In genomic region chr7:98357751-98358161, GRCh38 we compare ENCODE assay signal across 14 cellular contexts. TPM values are rescaled to one million over a fixed set of nuclear protein-coding genes. Genes with fewer than 3 reads are reported as not detected.
A peak's percentile ranks its signal among the peaks of the same experiment; 100 is the strongest.
DNase-seq lines count a peak whose midpoint lies in the region; ATAC-seq and TF ChIP-seq lines count a peak whose summit lies in the region.
"Had no signal": no experiment of that assay in that cellular context is flagged by ENCODE, and none has a peak within 500 bp of the region (broad histone marks: within the 10 kb centered on the region; RNA-seq: fewer than 3 reads in every experiment).

No MANE protein-coding gene starts in this region.

- H3K4me1 ChIP-seq in right lobe of liver (peaks cover 0 to 27% (median 6%) of the 10 kb centered on the region in 4 donors), stomach (peaks cover 25 to 31% (median 28%) of the 10 kb centered on the region in 4 donors)

- TF ChIP-seq POLR2A in right lobe of liver (IDR thresholded peaks at IDR 0.05) = no peak
- TF ChIP-seq POLR2A in stomach (IDR thresholded peaks at IDR 0.05) = no peak

- intact Hi-C loops in right lobe of liver (cut with DNase I) = no loop called here
- intact Hi-C loops in CD4-positive, alpha-beta T cell (cut with DNase I, micrococcal nuclease) = no loop called here
- intact Hi-C loops in stomach (cut with DNase I; ENCODE audit: low total_unique reads) = no loop called here

- WGBS in right lobe of liver (ENCODE audit: insufficient coverage, low coverage, low lambda C conversion rate, missing lambda C conversion rate) = 21% methylated on average over 7 of the region's 7 CpGs
- 49 to 68% (median 62%) methylated on average over 7 of the region's 7 CpGs for WGBS in stomach, 5 donors

- H3K9me3 ChIP-seq in right lobe of liver (no peaks in the 10 kb centered on the region), stomach (no peaks in the 10 kb centered on the region)
- H3K9me3 ChIP-seq in CD4-positive, alpha-beta T cell (ENCODE audit: control insufficient read depth, low read length) = no peaks in the 10 kb centered on the region
- H3K9me3 ChIP-seq: SJSA1 had no signal

- peak; percentile 87 to 93 (median 90) for ATAC-seq in right lobe of liver
- no peak for ATAC-seq in GM18868 (IDR thresholded peaks at IDR 0.05; ENCODE audit: unreplicated experiment)
- no peak for ATAC-seq in CD4-positive, alpha-beta T cell (ENCODE audit: poor library complexity)
- no peak for ATAC-seq in HG03378 (IDR thresholded peaks at IDR 0.05; ENCODE audit: unreplicated experiment)
- ATAC-seq: natural killer cell had no signal

- CTCF ChIA-PET in CD4-positive, alpha-beta T cell (lab: Charles Lee) = no interaction called here

- no peaks in the 10 kb centered on the region for H3K36me3 ChIP-seq in right lobe of liver
- H3K36me3 ChIP-seq in stomach = no peaks in the 10 kb centered on the region
- H3K36me3 ChIP-seq: SJSA1 had no signal

- H3K36me3 Mint-ChIP-seq in chondrocyte (ENCODE audit: low read depth) = no peaks in the 10 kb centered on the region
- no peaks in the 10 kb centered on the region for H3K36me3 Mint-ChIP-seq in CD4-positive, alpha-beta T cell (ENCODE audit: low read depth)
- H3K36me3 Mint-ChIP-seq: natural killer cell had no signal

- no peaks in the 10 kb centered on the region for H3K27me3 ChIP-seq in right lobe of liver
- no peaks in the 10 kb centered on the region for H3K27me3 ChIP-seq in CD4-positive, alpha-beta T cell (ENCODE audit: control insufficient read depth, insufficient read depth, low read length)
- no peaks in the 10 kb centered on the region for H3K27me3 ChIP-seq in stomach
- H3K27me3 ChIP-seq: SJSA1 had no signal

- H3K27ac ChIP-seq in right lobe of liver (peak overlapping the region in 2 of 3 donors; percentile 20 to 26), stomach (peak overlapping the region in 1 of 5 donors; percentile 42)
- no peak overlapping the region for H3K27ac ChIP-seq in CD4-positive, alpha-beta T cell (ENCODE audit: low read depth, low read length)
- H3K27ac ChIP-seq: SJSA1 had no signal

- H3K4me3 ChIP-seq in right lobe of liver (no peak overlapping the region), stomach (no peak overlapping the region)
- H3K4me3 ChIP-seq: SJSA1 had no signal

- no peak for TF ChIP-seq CTCF in chondrocyte (IDR thresholded peaks at IDR 0.05)
- no peak for TF ChIP-seq CTCF in right lobe of liver (IDR thresholded peaks at IDR 0.05)
- TF ChIP-seq CTCF in CD4-positive, alpha-beta T cell (IDR thresholded peaks at IDR 0.05) = no peak
- TF ChIP-seq CTCF in stomach (IDR thresholded peaks at IDR 0.05) = no peak

- no peaks in the 10 kb centered on the region for H3K27me3 Mint-ChIP-seq in chondrocyte (ENCODE audit: low read depth)
- H3K27me3 Mint-ChIP-seq in CD4-positive, alpha-beta T cell = peaks cover under 1% of the 10 kb centered on the region
- H3K27me3 Mint-ChIP-seq: activated CD4-positive, alpha-beta T cell treated with anti-CD3 and anti-CD28 coated beads, Interleukin-2, amount 10 ng/mL, durations not matched to agents 7 days and 5 days had no signal

- TF ChIP-seq EP300 in stomach (IDR thresholded peaks at IDR 0.05) = no peak

- peak; percentile 33 for DNase-seq in AG08396 (ENCODE audit: low spot score)
- DNase-seq in NCI-H226 = peak; percentile 74
- no peak for DNase-seq in chondrocyte (ENCODE audit: low spot score)
- DNase-seq in right lobe of liver = peak; percentile 65 to 75 (median 73)
- no peak for DNase-seq in CD4-positive, alpha-beta T cell
- no peak for DNase-seq in stomach
- DNase-seq: activated CD4-positive, alpha-beta T cell treated with anti-CD3 and anti-CD28 coated beads, Interleukin-2, amount 10 ng/mL, durations not matched to agents 7 days and 5 days; activated naive CD4-positive, alpha-beta T cell treated with Interleukin-2 at 50 U/mL for 16 hours; natural killer cell; stimulated activated CD4-positive, alpha-beta T cell treated with anti-CD3 and anti-CD28 coated beads, Interleukin-15, amount 100 ng/mL, for 24 hours had no signal

- POLR2A ChIA-PET in CD4-positive, alpha-beta T cell (lab: Charles Lee) = no interaction called here

- H3K27ac Mint-ChIP-seq in chondrocyte (ENCODE audit: unreplicated experiment) = peak overlapping the region; percentile 79
- H3K27ac Mint-ChIP-seq in CD4-positive, alpha-beta T cell = no peak overlapping the region
- H3K27ac Mint-ChIP-seq: activated CD4-positive, alpha-beta T cell treated with anti-CD3 and anti-CD28 coated beads, Interleukin-2, amount 10 ng/mL, durations not matched to agents 7 days and 5 days; dendritic cell treated with granulocyte-macrophage colony-stimulating factor and Interleukin-4, amounts not matched to agents 40 ng/mL and 50 ng/mL, for 4 days; natural killer cell had no signal

- H3K4me3 Mint-ChIP-seq in chondrocyte (ENCODE audit: unreplicated experiment) = no peak overlapping the region
- H3K4me3 Mint-ChIP-seq in CD4-positive, alpha-beta T cell = no peak overlapping the region
- H3K4me3 Mint-ChIP-seq: activated CD4-positive, alpha-beta T cell treated with anti-CD3 and anti-CD28 coated beads, Interleukin-2, amount 10 ng/mL, durations not matched to agents 7 days and 5 days; dendritic cell treated with granulocyte-macrophage colony-stimulating factor and Interleukin-4, amounts not matched to agents 40 ng/mL and 50 ng/mL, for 4 days; natural killer cell had no signal

- peaks cover 42% of the 10 kb centered on the region for H3K4me1 Mint-ChIP-seq in chondrocyte (ENCODE audit: low read depth)
- H3K4me1 Mint-ChIP-seq in CD4-positive, alpha-beta T cell (ENCODE audit: low read depth) = no peaks in the 10 kb centered on the region
- H3K4me1 Mint-ChIP-seq: activated CD4-positive, alpha-beta T cell treated with anti-CD3 and anti-CD28 coated beads, Interleukin-2, amount 10 ng/mL, durations not matched to agents 7 days and 5 days; natural killer cell had no signal

- H3K9me3 Mint-ChIP-seq in chondrocyte (ENCODE audit: low read depth) = no peaks in the 10 kb centered on the region
- H3K9me3 Mint-ChIP-seq in CD4-positive, alpha-beta T cell = no peaks in the 10 kb centered on the region
- H3K9me3 Mint-ChIP-seq: activated CD4-positive, alpha-beta T cell treated with anti-CD3 and anti-CD28 coated beads, Interleukin-2, amount 10 ng/mL, durations not matched to agents 7 days and 5 days; dendritic cell treated with granulocyte-macrophage colony-stimulating factor and Interleukin-4, amounts not matched to agents 40 ng/mL and 50 ng/mL, for 4 days; natural killer cell had no signal

RNA-seq across cellular contexts. Expression of gene BAIAP2L1, which starts 43.1 kb away (rescaled TPM):
- total RNA-seq in chondrocyte = 8.7 to 12.4 TPM (median 11.9 TPM) in 3 replicates
- total RNA-seq in right lobe of liver = 10 to 100 TPM in 5 of 6 experiments, 1 to 10 TPM in 1; 9.1 to 29.5 (median 25.2) TPM
- total RNA-seq in CD4-positive, alpha-beta T cell = under 1 TPM; 0.33 to 0.61 TPM
- 10 to 100 TPM; 20.6 to 78.2 (median 62.9) TPM for total RNA-seq in stomach
- 10 to 100 TPM; 26.1 to 46.9 (median 28.1) TPM for polyA plus RNA-seq in stomach
- total RNA-seq: natural killer cell had no signal

Comparison
In these comparisons a context has a peak if more than half of its experiments do, and no peak if none do; other contexts are left out.
1. DNase-seq: peak in AG08396 (single experiment), NCI-H226 (single experiment) and right lobe of liver (3 of 3); none in chondrocyte (single experiment), CD4-positive, alpha-beta T cell (0 of 10) and stomach (single experiment).
2. ATAC-seq: peak in right lobe of liver (4 of 4); none in GM18868 (single experiment), CD4-positive, alpha-beta T cell (single experiment) and HG03378 (single experiment).